23 cellular contexts compared by ENCODE assay signal in the genomic region with DNA sequence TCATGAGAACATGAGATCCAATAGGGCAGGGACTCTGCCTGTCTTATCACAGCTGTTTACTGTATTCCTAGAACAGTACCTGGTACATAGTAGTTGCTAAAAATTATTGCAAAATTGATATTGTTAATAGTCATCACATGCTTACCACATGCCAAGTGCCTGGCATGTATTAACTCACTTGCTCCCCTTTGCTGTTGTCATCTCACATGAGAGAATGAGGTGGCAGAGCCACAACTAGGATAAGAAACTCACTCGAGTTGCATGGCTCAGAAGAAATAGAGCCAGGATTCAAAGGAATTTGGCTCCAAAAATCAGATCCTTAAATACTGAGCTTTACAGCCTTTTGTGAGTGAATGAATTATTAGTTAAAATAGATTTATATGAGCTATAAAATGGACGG. TPM values are rescaled to one million over a fixed set of nuclear protein-coding genes. Genes with fewer than 3 reads are reported as not detected.
DNase-seq lines count a peak whose midpoint lies in the region; ATAC-seq and TF ChIP-seq lines count a peak whose summit lies in the region.
"Had no signal": no experiment of that assay in that cellular context is flagged by ENCODE, and none has a peak within 500 bp of the region (broad histone marks: within the 10 kb centered on the region; RNA-seq: fewer than 3 reads in every experiment).

No MANE protein-coding gene starts in this region.

- DNase-seq in Right ventricle myocardium superior = no peak
- no peak for DNase-seq in left cardiac atrium
- DNase-seq in cardiac fibroblast (ENCODE audit: low read depth in 2 of 2) = peak; percentile 13
- peak; percentile 9 to 49 for DNase-seq in foreskin fibroblast
- DNase-seq in uterus = no peak
- no peak for DNase-seq in NCI-H128 (lab: John Stamatoyannopoulos, UW; ENCODE audit: unreplicated experiment)
- no peak for DNase-seq in activated CD4-positive, CD25-positive, alpha-beta regulatory T cell (lab: John Stamatoyannopoulos, UW)
- no peak for DNase-seq in HFFc6
- DNase-seq: 8988T, DMS79, H7, Karpas-422, MV-4-11, NCI-H1105 treated with DMSO at 0.1 percent for 48 hours, NCI-H1694, NCI-H2081, NCI-H2171, NCI-H446, NCI-H526, OCI-M1, SHP77 had no signal

- no peaks in the 10 kb centered on the region for H3K36me3 Mint-ChIP-seq in HFFc6 (ENCODE audit: low read depth)

- H3K9me3 Mint-ChIP-seq in HFFc6 = no peaks in the 10 kb centered on the region

- peak; percentile 73 for ATAC-seq in Right ventricle myocardium superior (ENCODE audit: poor library complexity)
- no peak for ATAC-seq in left cardiac atrium

- H3K36me3 ChIP-seq in uterus = no peaks in the 10 kb centered on the region

- no peaks in the 10 kb centered on the region for H3K27me3 Mint-ChIP-seq in HFFc6 (ENCODE audit: insufficient read depth)
- H3K27me3 Mint-ChIP-seq: B cell had no signal

- H3K4me1 ChIP-seq in uterus = peaks cover 0 to 9% of the 10 kb centered on the region in 2 donors

- no peak overlapping the region for H3K4me3 Mint-ChIP-seq in HFFc6
- H3K4me3 Mint-ChIP-seq: B cell had no signal

- H3K4me3 ChIP-seq in cardiac fibroblast (replicated peaks in 1 of 2; ENCODE audit: low read depth in 2 of 2, low read length in 2 of 2) (no peak overlapping the region), foreskin fibroblast (ENCODE audit: low read depth in 1 of 2, low read length in 2 of 2) (no peak overlapping the region), uterus (no peak overlapping the region)
- H3K4me3 ChIP-seq: SK-N-MC had no signal

- H3K27ac ChIP-seq in uterus = peak overlapping the region; percentile 51 to 57
- H3K27ac ChIP-seq: SK-N-MC had no signal

- H3K9me3 ChIP-seq in uterus = no peaks in the 10 kb centered on the region

- H3K27ac Mint-ChIP-seq in HFFc6 = no peak overlapping the region
- H3K27ac Mint-ChIP-seq: B cell had no signal

- intact Hi-C loops in Right ventricle myocardium superior (cut with DNase I) (no loop called here), left cardiac atrium (cut with DNase I) (no loop called here), uterus (cut with DNase I; ENCODE audit: low total_unique reads) (no loop called here)

- no peak for TF ChIP-seq POLR2A in uterus (IDR thresholded peaks at IDR 0.05)

- H3K27me3 ChIP-seq in uterus = no peaks in the 10 kb centered on the region

- no peak for TF ChIP-seq CTCF in cardiac fibroblast (IDR thresholded peaks at IDR 0.05; ENCODE audit: low read depth, low read length)
- TF ChIP-seq CTCF in foreskin fibroblast (IDR thresholded peaks at IDR 0.05; ENCODE audit: low read depth, low read length) = no peak
- TF ChIP-seq CTCF in uterus (IDR thresholded peaks at IDR 0.05) = no peak
- TF ChIP-seq CTCF in HFFc6 (IDR thresholded peaks at IDR 0.05) = no peak

- H3K4me1 Mint-ChIP-seq in HFFc6 (ENCODE audit: low read depth) = no peaks in the 10 kb centered on the region
- H3K4me1 Mint-ChIP-seq: B cell had no signal

RNA-seq across cellular contexts. Expression of gene B3GLCT, which starts 42.6 kb away (rescaled TPM):
- total RNA-seq in Right ventricle myocardium superior (14.6 TPM), left cardiac atrium (10 to 100 TPM; 15.4 to 16.7 TPM), uterus (10 to 100 TPM; 20.0 to 83.1 (median 31.7) TPM)
- 1 to 10 TPM; 5.0 to 7.5 (median 6.9) TPM for total RNA-seq in HFFc6 (2021; fragmentation: NEBNext Ultra II Directional; extraction: Animal tissue kit (Norgen Biotek cat#: 25700))

Comparison
In these comparisons a context has a peak if more than half of its experiments do, and no peak if none do; other contexts are left out.
1. DNase-seq: peak in cardiac fibroblast (2 of 2) and foreskin fibroblast (2 of 2); none in Right ventricle myocardium superior (single experiment), left cardiac atrium (single experiment), uterus (0 of 2), NCI-H128 (single experiment), activated CD4-positive, CD25-positive, alpha-beta regulatory T cell (0 of 4) and HFFc6 (single experiment).